ENCODE assay signal across 9 cellular contexts in genomic region chr6:41182069-41183034, GRCh38. TPM values are rescaled to one million over a fixed set of nuclear protein-coding genes. Genes with fewer than 3 reads are reported as not detected.
DNase-seq lines count a peak whose midpoint lies in the region; FAIRE-seq and TF ChIP-seq lines count a peak whose summit lies in the region.
"Had no signal": no experiment of that assay in that cellular context is flagged by ENCODE, and none has a peak within 500 bp of the region (broad histone marks: within the 10 kb centered on the region; RNA-seq: fewer than 3 reads in every experiment).

No MANE protein-coding gene starts in this region.

- no peaks in the 10 kb centered on the region for H3K4me1 Mint-ChIP-seq in astrocyte (ENCODE audit: low read depth, unreplicated experiment)

- H3K27ac ChIP-seq in astrocyte (ENCODE audit: low read depth, low read length) (no peak overlapping the region), hepatocyte (no peak overlapping the region), coronary artery (no peak overlapping the region)

- TF ChIP-seq CTCF in astrocyte (IDR thresholded peaks at IDR 0.05; ENCODE audit: insufficient read depth, low read depth, low read length) (peak; percentile 62), hepatocyte (IDR thresholded peaks at IDR 0.05; ENCODE audit: poor library complexity) (peak; percentile 63), coronary artery (IDR thresholded peaks at IDR 0.05) (no peak)

- no peak for TF ChIP-seq POLR2A in GM12891 (IDR thresholded peaks at IDR 0.05; ENCODE audit: low read depth, low read length)

- H3K4me1 ChIP-seq in astrocyte (ENCODE audit: insufficient read depth, low read length) (no peaks in the 10 kb centered on the region), hepatocyte (ENCODE audit: insufficient read depth) (no peaks in the 10 kb centered on the region)

- 79% methylated on average over 4 of the region's 4 CpGs for WGBS in hepatocyte (ENCODE audit: low lambda C conversion rate, missing lambda C conversion rate)

- H3K9me2 ChIP-seq in hepatocyte (replicated peaks; ENCODE audit: insufficient read depth): no peaks in the 10 kb centered on the region

- DNase-seq in AG08396 (ENCODE audit: low spot score) (peak; percentile 47), GM12891 (ENCODE audit: insufficient read length, low spot score) (no peak), LHCN-M2 (ENCODE audit: low read depth) (peak; percentile 53), RPMI8226 (peak; percentile 45), astrocyte (ENCODE audit: low read depth) (peak; percentile 18), hepatocyte (ENCODE audit: low spot score) (peak; percentile 76), coronary artery (ENCODE audit: low spot score) (no peak)
- DNase-seq in stimulated activated CD4-positive, alpha-beta T cell treated with anti-CD3 and anti-CD28 coated beads, Interleukin-2, amount 100 ng/mL, for 4 hours (ENCODE audit: low read depth): peak; percentile 40

- H3K4me3 ChIP-seq in astrocyte (ENCODE audit: insufficient read depth, low read depth, low read length) (no peak overlapping the region), hepatocyte (no peak overlapping the region), coronary artery (no peak overlapping the region)

- H3K27me3 Mint-ChIP-seq in astrocyte (ENCODE audit: low read depth, unreplicated experiment): peaks cover 11% of the 10 kb centered on the region

- H3K27me3 ChIP-seq in astrocyte (ENCODE audit: insufficient read depth, low read length) (no peaks in the 10 kb centered on the region), hepatocyte (peaks cover 4% of the 10 kb centered on the region)

- no peaks in the 10 kb centered on the region for H3K36me3 ChIP-seq in astrocyte (ENCODE audit: insufficient read depth, low read length)
- H3K36me3 ChIP-seq in hepatocyte (replicated peaks; ENCODE audit: insufficient read depth, low read depth): no peaks in the 10 kb centered on the region

- H3K9ac ChIP-seq in astrocyte (ENCODE audit: low read length): no peak overlapping the region

- no peak overlapping the region for H3K4me3 Mint-ChIP-seq in astrocyte (ENCODE audit: unreplicated experiment)

- H3K27ac Mint-ChIP-seq in astrocyte (ENCODE audit: unreplicated experiment): no peak overlapping the region

- no peaks in the 10 kb centered on the region for H3K9me3 Mint-ChIP-seq in astrocyte (ENCODE audit: unreplicated experiment)

- H3K9me3 ChIP-seq in astrocyte (ENCODE audit: insufficient read depth, low read depth, low read length) (no peaks in the 10 kb centered on the region), hepatocyte (ENCODE audit: low read depth) (no peaks in the 10 kb centered on the region)

- H4K20me1 ChIP-seq in astrocyte (ENCODE audit: insufficient read depth, low read length) (no peaks in the 10 kb centered on the region), hepatocyte (ENCODE audit: insufficient read depth, poor library complexity, severe bottlenecking) (no peaks in the 10 kb centered on the region)

- H3K36me3 Mint-ChIP-seq in astrocyte (ENCODE audit: low read depth, unreplicated experiment): no peaks in the 10 kb centered on the region

- no peaks in the 10 kb centered on the region for H3K79me2 ChIP-seq in astrocyte (ENCODE audit: insufficient read depth, low read length)
- H3K79me2 ChIP-seq in hepatocyte: no peaks in the 10 kb centered on the region

- no peak overlapping the region for H2AFZ ChIP-seq in astrocyte (ENCODE audit: low read depth, low read length)
- no peak overlapping the region for H2AFZ ChIP-seq in hepatocyte

- FAIRE-seq in GM12891 (lab: Jason Lieb, UNC) (peak; percentile 79), astrocyte (lab: Jason Lieb, UNC) (no peak)

- H3K4me2 ChIP-seq in astrocyte (ENCODE audit: low read length): no peak overlapping the region
- H3K4me2 ChIP-seq in hepatocyte: no peak overlapping the region

TF ChIP-seq in GM12891, 5 proteins besides CTCF, POLR2A, EP300 and RAD21:
- TF ChIP-seq POLR2AphosphoS5 (IDR thresholded peaks at IDR 0.05; ENCODE audit: low read depth, low read length) (no peak), SPI1 (IDR thresholded peaks at IDR 0.05; ENCODE audit: low read depth, low read length) (no peak), PAX5 (IDR thresholded peaks at IDR 0.05; ENCODE audit: insufficient read depth, low read length, severe bottlenecking) (no peak), TAF1 (IDR thresholded peaks at IDR 0.05; ENCODE audit: low read depth, low read length) (no peak), POU2F2 (IDR thresholded peaks at IDR 0.05; ENCODE audit: low read depth, low read length) (no peak)

RNA-seq across cellular contexts. Expression of gene TREML2, which starts 18.6 kb away (rescaled TPM):
- polyA plus RNA-seq in GM12891 (2012; ENCODE audit: low read depth, missing spikeins): 4.2 TPM
- total RNA-seq in LHCN-M2 (2014; rRNA removed): not detected in 2 replicates
- polyA plus RNA-seq in LHCN-M2 (2012): not detected
- not detected in 2 replicates for total RNA-seq in astrocyte
- 0.24 and 0.40 TPM in 2 replicates for total RNA-seq in hepatocyte
- not detected in 2 replicates for polyA plus RNA-seq in hepatocyte
- polyA plus RNA-seq: neural cell had no signal

RNA-seq across cellular contexts. Expression of gene TREM2, which starts 19.4 kb away (rescaled TPM):
- not detected for polyA plus RNA-seq in GM12891 (2012; ENCODE audit: low read depth, missing spikeins)
- total RNA-seq in LHCN-M2 (2014; rRNA removed): not detected in 2 replicates
- polyA plus RNA-seq in LHCN-M2 (2012): 0.10 TPM
- total RNA-seq in astrocyte: not detected in 2 replicates
- 2.5 and 2.8 TPM in 2 replicates for total RNA-seq in hepatocyte
- polyA plus RNA-seq in hepatocyte: 2.2 and 4.4 TPM in 2 replicates
- polyA plus RNA-seq: neural cell had no signal

RNA-seq across cellular contexts. Expression of gene TREML1, which starts 28.2 kb away (rescaled TPM):
- polyA plus RNA-seq in GM12891 (2012; ENCODE audit: low read depth, missing spikeins): not detected
- total RNA-seq in LHCN-M2 (2014; rRNA removed): not detected in 2 replicates
- polyA plus RNA-seq in LHCN-M2 (2012): not detected
- not detected in 2 replicates for total RNA-seq in astrocyte
- not detected in 2 replicates for total RNA-seq in hepatocyte
- polyA plus RNA-seq in hepatocyte: not detected in 2 replicates
- polyA plus RNA-seq: neural cell had no signal

RNA-seq across cellular contexts. Expression of gene TREML4, which starts 45.8 kb away (rescaled TPM):
- 0.06 TPM for polyA plus RNA-seq in GM12891 (2012; ENCODE audit: low read depth, missing spikeins)
- total RNA-seq in LHCN-M2 (2014; rRNA removed) (not detected in 2 replicates), astrocyte (not detected in 2 replicates), hepatocyte (not detected in 2 replicates)
- not detected for polyA plus RNA-seq in LHCN-M2 (2012)
- polyA plus RNA-seq in hepatocyte: not detected in 2 replicates
- polyA plus RNA-seq: neural cell had no signal

Comparison
In these comparisons a context has a peak if more than half of its experiments do, and no peak if none do; other contexts are left out.
1. DNase-seq: peak in AG08396 (single experiment), LHCN-M2 (single experiment), RPMI8226 (single experiment), astrocyte (single experiment), hepatocyte (single experiment) and stimulated activated CD4-positive, alpha-beta T cell treated with anti-CD3 and anti-CD28 coated beads, Interleukin-2, amount 100 ng/mL, for 4 hours (single experiment); none in GM12891 (single experiment) and coronary artery (single experiment).